22 cellular contexts compared by ENCODE assay signal in the genomic region with DNA sequence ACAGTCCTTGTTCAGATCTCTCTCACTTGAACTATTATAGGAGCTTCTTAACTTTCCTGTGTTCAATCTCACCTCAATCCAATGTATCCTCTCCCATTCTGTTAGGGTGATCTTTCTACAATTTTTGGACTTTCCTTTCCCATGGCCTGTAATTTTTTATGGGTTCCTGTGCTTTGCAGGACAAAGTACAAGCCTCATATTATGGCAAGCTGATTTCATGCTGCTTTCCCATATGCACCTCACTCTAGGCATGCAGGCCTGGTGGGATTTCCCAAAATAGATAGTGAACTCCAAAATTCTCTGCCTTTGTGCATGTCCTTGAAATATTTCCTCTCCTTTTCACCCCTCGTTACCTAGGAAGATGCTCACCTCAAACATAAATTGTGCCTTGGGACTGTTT.
A peak's percentile ranks its signal among the peaks of the same experiment; 100 is the strongest.
DNase-seq lines count a peak whose midpoint lies in the region; FAIRE-seq and TF ChIP-seq lines count a peak whose summit lies in the region.
"Had no signal": no experiment of that assay in that cellular context is flagged by ENCODE, and none has a peak within 500 bp of the region (broad histone marks: within the 10 kb centered on the region; RNA-seq: fewer than 3 reads in every experiment).

No MANE protein-coding gene starts in this region.

- H3K4me1 ChIP-seq in ascending aorta, result no peaks in the 10 kb centered on the region
- H3K4me1 ChIP-seq: A549, Caco-2 had no signal

- no peak for FAIRE-seq in frontal cortex (lab: Jason Lieb, UNC)
- FAIRE-seq: A549, D721Med, GM12892, GM18507, HTR-8/SVneo had no signal

- no peaks in the 10 kb centered on the region for H3K9me3 ChIP-seq in ascending aorta
- H3K9me3 ChIP-seq: A549, Caco-2 had no signal

- no peaks in the 10 kb centered on the region for H3K27me3 ChIP-seq in ascending aorta

- DNase-seq in NCI-H2171 treated with DMSO at 0.1 percent for 48 hours (lab: John Stamatoyannopoulos, UW) (peak; percentile 70), NCI-H2171 (lab: John Stamatoyannopoulos, UW) (no peak), NCI-H69 (lab: John Stamatoyannopoulos, UW) (peak; percentile 22), cerebellum (ENCODE audit: low spot score) (peak; percentile 52), pons (ENCODE audit: low spot score) (peak; percentile 22), ascending aorta (ENCODE audit: low spot score in 2 of 2) (no peak), frontal cortex (ENCODE audit: low spot score in 2 of 2) (no peak), globus pallidus (ENCODE audit: low spot score) (no peak)
- DNase-seq: AML-193; Caco-2; CD4-positive, alpha-beta T cell; GDM1; GOT3; H7; HFFc6 had no signal

- H3K27ac ChIP-seq in ascending aorta, result no peak overlapping the region
- H3K27ac ChIP-seq: 22Rv1, A549, C4-2B had no signal

- no peak for TF ChIP-seq CTCF in ascending aorta (IDR thresholded peaks at IDR 0.05)

- H3K4me3 ChIP-seq in ascending aorta, result no peak overlapping the region
- H3K4me3 ChIP-seq: A549 had no signal

- intact Hi-C loops in ascending aorta (cut with DNase I), result no loop called here

- no peaks in the 10 kb centered on the region for H3K36me3 ChIP-seq in ascending aorta

Comparison
In these comparisons a context has a peak if more than half of its experiments do, and no peak if none do; other contexts are left out.
1. DNase-seq: peak in NCI-H2171 treated with DMSO at 0.1 percent for 48 hours (single experiment), NCI-H69 (single experiment), cerebellum (single experiment) and pons (single experiment); none in NCI-H2171 (single experiment), ascending aorta (0 of 2), frontal cortex (0 of 2) and globus pallidus (single experiment).